Comparison of ENCODE assay signal across 8 cellular contexts in genomic region chr3:160232014-160232413, GRCh38. TPM values are rescaled to one million over a fixed set of nuclear protein-coding genes. Genes with fewer than 3 reads are reported as not detected.
"Had no signal": no experiment of that assay in that cellular context is flagged by ENCODE, and none has a peak within 500 bp of the region (broad histone marks: within the 10 kb centered on the region; RNA-seq: fewer than 3 reads in every experiment).

No MANE protein-coding gene starts in this region.

- H3K9me3 ChIP-seq: HAP-1 had no signal

- H3K4me3 ChIP-seq: GM23248, HAP-1 had no signal

- DNase-seq: GM23248, GOT3, H7, HFFc6, IMR-90 had no signal

- H2AFZ ChIP-seq: GM23248 had no signal

- H3K9ac ChIP-seq: GM23248 had no signal

- H3K27ac Mint-ChIP-seq: HFFc6 had no signal

- H3K4me3 Mint-ChIP-seq: HFFc6 had no signal

- H3K9me3 Mint-ChIP-seq: HFFc6 had no signal

- H3K27ac ChIP-seq: GM23248, HL-60 had no signal

- ATAC-seq: HCT116 had no signal

- H3K36me3 ChIP-seq: HAP-1 had no signal

RNA-seq across cellular contexts. Expression of gene C3orf80, which starts 6.8 kb away (rescaled TPM):
- total RNA-seq: IMR-90 had no signal
- polyA plus RNA-seq: IMR-90 had no signal
